Comparison of ENCODE assay signal across 1 cellular context in the genomic region with DNA sequence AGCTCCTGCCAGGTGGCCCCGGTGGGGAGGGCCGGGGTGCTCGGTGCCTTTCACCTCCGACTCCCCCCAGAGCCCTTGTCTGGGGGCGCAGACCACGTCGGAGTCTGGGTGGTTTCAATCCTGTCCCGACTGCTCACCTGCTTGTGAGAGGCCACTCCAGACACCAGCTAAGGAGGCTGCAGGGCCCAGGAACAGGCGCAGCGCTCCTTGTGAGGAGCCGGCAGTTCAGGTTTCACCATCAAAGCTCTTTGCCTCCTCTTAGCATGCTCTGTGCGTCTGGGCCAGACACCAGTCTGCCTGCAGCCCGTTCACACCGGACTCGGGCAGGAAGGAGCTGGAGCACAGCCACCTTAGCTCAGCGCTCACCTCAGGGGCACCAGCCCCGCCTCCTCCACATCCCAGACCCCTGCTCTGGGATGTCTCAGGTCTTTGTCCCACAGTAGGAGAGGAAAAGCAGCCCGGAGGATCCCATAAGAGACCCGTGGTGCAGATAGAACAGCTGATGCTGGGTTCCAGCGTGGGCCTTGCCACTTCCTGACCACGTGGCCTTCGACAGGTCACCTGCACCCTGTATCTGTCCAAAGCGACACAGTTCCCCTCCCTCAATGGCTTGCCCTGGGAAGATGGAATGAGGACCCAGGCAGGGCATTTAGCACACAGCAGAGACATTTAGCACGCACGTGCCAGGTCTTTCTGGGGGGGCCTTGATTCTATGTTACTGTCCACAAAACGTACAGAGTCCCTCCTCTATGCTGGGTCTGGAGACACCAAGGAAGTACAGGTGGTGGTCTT.
TF ChIP-seq lines count a peak whose summit lies in the region.

No MANE protein-coding gene starts in this region.

TF ChIP-seq in HepG2, 621 proteins besides CTCF, POLR2A, EP300 and RAD21:
- TF ChIP-seq ZNF768 (CRISPR knock-in tag; IDR thresholded peaks at IDR 0.05) (0 out of 2 replicates have a peak, but pooled peaks have one; percentile 13), SPEN (CRISPR knock-in tag; IDR thresholded peaks at IDR 0.05; ENCODE audit: low read depth) (no peak), AGO2 (optimal IDR thresholded peaks at IDR 0.05; ENCODE audit: low read depth, low read length) (peak; percentile 41), BRD4 (CRISPR knock-in tag; IDR thresholded peaks at IDR 0.05) (no peak), MED13 (CRISPR knock-in tag; IDR thresholded peaks at IDR 0.05) (no peak)
- TF ChIP-seq, protein P1, sequence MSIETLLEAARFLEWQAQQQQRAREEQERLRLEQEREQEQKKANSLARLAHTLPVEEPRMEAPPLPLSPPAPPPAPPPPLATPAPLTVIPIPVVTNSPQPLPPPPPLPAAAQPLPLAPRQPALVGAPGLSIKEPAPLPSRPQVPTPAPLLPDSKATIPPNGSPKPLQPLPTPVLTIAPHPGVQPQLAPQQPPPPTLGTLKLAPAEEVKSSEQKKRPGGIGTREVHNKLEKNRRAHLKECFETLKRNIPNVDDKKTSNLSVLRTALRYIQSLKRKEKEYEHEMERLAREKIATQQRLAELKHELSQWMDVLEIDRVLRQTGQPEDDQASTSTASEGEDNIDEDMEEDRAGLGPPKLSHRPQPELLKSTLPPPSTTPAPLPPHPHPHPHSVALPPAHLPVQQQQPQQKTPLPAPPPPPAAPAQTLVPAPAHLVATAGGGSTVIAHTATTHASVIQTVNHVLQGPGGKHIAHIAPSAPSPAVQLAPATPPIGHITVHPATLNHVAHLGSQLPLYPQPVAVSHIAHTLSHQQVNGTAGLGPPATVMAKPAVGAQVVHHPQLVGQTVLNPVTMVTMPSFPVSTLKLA (IDR thresholded peaks at IDR 0.05): no peak
- TF ChIP-seq, protein P2, sequence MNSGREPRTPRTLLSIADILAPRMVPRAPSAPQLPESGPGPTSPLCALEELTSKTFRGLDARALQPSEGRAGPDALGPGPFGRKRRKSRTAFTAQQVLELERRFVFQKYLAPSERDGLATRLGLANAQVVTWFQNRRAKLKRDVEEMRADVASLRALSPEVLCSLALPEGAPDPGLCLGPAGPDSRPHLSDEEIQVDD (CRISPR knock-in tag; IDR thresholded peaks at IDR 0.05; ENCODE audit: borderline replicate concordance): no peak
TF ChIP-seq in HepG2: peak in this region for 2.
